Comparison of ENCODE assay signal across 21 cellular contexts in the genomic region with DNA sequence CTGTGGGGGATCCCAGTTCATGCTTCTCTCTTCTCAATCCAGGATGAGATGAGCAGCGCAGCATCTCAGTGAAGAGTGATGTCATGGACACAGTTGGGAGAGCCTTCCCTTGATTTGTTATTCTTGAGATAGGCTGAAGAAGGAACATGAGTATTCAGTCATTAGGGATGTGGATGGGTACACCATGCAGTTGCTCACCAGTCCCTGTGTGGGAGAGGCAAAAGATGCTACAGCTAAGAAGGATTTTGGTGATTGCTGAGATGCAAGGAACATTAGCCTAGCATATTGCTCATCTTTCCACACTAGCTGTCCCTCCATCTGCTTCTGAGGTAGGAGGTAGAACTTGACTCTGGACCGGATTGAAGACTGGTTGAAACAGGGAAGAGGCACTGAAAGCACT.
DNase-seq lines count a peak whose midpoint lies in the region; FAIRE-seq and TF ChIP-seq lines count a peak whose summit lies in the region.
"Had no signal": no experiment of that assay in that cellular context is flagged by ENCODE, and none has a peak within 500 bp of the region (broad histone marks: within the 10 kb centered on the region; RNA-seq: fewer than 3 reads in every experiment).

No MANE protein-coding gene starts in this region.

- no peaks in the 10 kb centered on the region for H4K20me1 ChIP-seq in neural progenitor cell (ENCODE audit: low read depth)

- intact Hi-C loops in dorsolateral prefrontal cortex (cut with DNase I) = no loop called here
- intact Hi-C loops in uterus (cut with DNase I; ENCODE audit: low total_unique reads) = no loop called here
- intact Hi-C loops in CD14-positive monocyte (cut with micrococcal nuclease) = no loop called here

- no peaks in the 10 kb centered on the region for H3K9me3 ChIP-seq in neural progenitor cell (ENCODE audit: low read depth)
- no peaks in the 10 kb centered on the region for H3K9me3 ChIP-seq in uterus
- H3K9me3 ChIP-seq: A549, BE2C had no signal

- peaks cover 35% of the 10 kb centered on the region for H3K4me1 Mint-ChIP-seq in neural progenitor cell
- H3K4me1 Mint-ChIP-seq in CD14-positive monocyte = no peaks in the 10 kb centered on the region
- H3K4me1 Mint-ChIP-seq: CD4-positive, CD25-positive, alpha-beta regulatory T cell had no signal

- H3K27me3 Mint-ChIP-seq in neural progenitor cell (ENCODE audit: insufficient read depth, low read depth) = peaks cover 9% of the 10 kb centered on the region
- peaks cover 0 to 2% (median 0%) of the 10 kb centered on the region in 3 donors for H3K27me3 Mint-ChIP-seq in CD14-positive monocyte (ENCODE audit: low read depth in 3 of 3)
- H3K27me3 Mint-ChIP-seq: CD4-positive, CD25-positive, alpha-beta regulatory T cell had no signal

- peaks cover 23% of the 10 kb centered on the region for H3F3A ChIP-seq in neural progenitor cell (ENCODE audit: low read depth)

- no peak overlapping the region for H3K4me2 ChIP-seq in neural progenitor cell
- H3K4me2 ChIP-seq: A549, KMS-11 had no signal

- TF ChIP-seq CTCF in dorsolateral prefrontal cortex (IDR thresholded peaks at IDR 0.05 in 54 of 56, conservative IDR thresholded peaks at IDR 0.05 in 2 of 56; ENCODE audit: low read depth in 1 of 56, partially characterized antibody in 56 of 56) (no peak), neural progenitor cell (IDR thresholded peaks at IDR 0.05) (no peak), uterus (IDR thresholded peaks at IDR 0.05) (no peak), CD14-positive monocyte (IDR thresholded peaks at IDR 0.05) (no peak)

- H3K27me3 ChIP-seq in dorsolateral prefrontal cortex (no peaks in the 10 kb centered on the region), neural progenitor cell (no peaks in the 10 kb centered on the region), uterus (no peaks in the 10 kb centered on the region)
- H3K27me3 ChIP-seq: BE2C, SJSA1 had no signal

- H3K4me1 ChIP-seq in neural progenitor cell (peaks cover 32% of the 10 kb centered on the region), uterus (peaks cover 0 to 8% of the 10 kb centered on the region in 2 donors)
- H3K4me1 ChIP-seq: A549, BE2C, SJSA1 had no signal

- peak overlapping the region; percentile 64 for H3K27ac Mint-ChIP-seq in neural progenitor cell
- no peak overlapping the region for H3K27ac Mint-ChIP-seq in CD14-positive monocyte
- H3K27ac Mint-ChIP-seq: CD4-positive, CD25-positive, alpha-beta regulatory T cell had no signal

- FAIRE-seq in GM19239 (lab: Jason Lieb, UNC) = no peak
- FAIRE-seq: A549, HTR-8/SVneo had no signal

- H3K4me3 Mint-ChIP-seq in neural progenitor cell (no peak overlapping the region), CD14-positive monocyte (no peak overlapping the region)
- H3K4me3 Mint-ChIP-seq: CD4-positive, CD25-positive, alpha-beta regulatory T cell had no signal

- peak overlapping the region; percentile 25 for H3K27ac ChIP-seq in angular gyrus (ENCODE audit: low read depth, low read length)
- H3K27ac ChIP-seq in dorsolateral prefrontal cortex = peak overlapping the region in 38 of 59 donors; percentile 7 to 85 (median 62)
- H3K27ac ChIP-seq in neural progenitor cell = no peak overlapping the region
- peak overlapping the region; percentile 8 to 83 for H3K27ac ChIP-seq in uterus
- H3K27ac ChIP-seq: A549, GM23248, KMS-11, SJSA1 had no signal

- H3K4me3 ChIP-seq in dorsolateral prefrontal cortex (no peak overlapping the region), neural progenitor cell (no peak overlapping the region), uterus (no peak overlapping the region)
- H3K4me3 ChIP-seq: A549, GM23248, SJSA1 had no signal

- no peak for TF ChIP-seq POLR2A in uterus (IDR thresholded peaks at IDR 0.05)

- H3K9me3 Mint-ChIP-seq in neural progenitor cell (peaks cover 28% of the 10 kb centered on the region), CD14-positive monocyte (peaks cover 8 to 35% (median 17%) of the 10 kb centered on the region in 7 donors)

- H3K36me3 ChIP-seq in neural progenitor cell = no peaks in the 10 kb centered on the region
- no peaks in the 10 kb centered on the region for H3K36me3 ChIP-seq in uterus
- H3K36me3 ChIP-seq: BE2C, SJSA1 had no signal

- no peak overlapping the region for H2AFZ ChIP-seq in neural progenitor cell (replicated peaks)
- H2AFZ ChIP-seq: GM23248 had no signal

- no peak overlapping the region for H3K9ac ChIP-seq in neural progenitor cell
- H3K9ac ChIP-seq: GM23248, KMS-11 had no signal

- H3K36me3 Mint-ChIP-seq in neural progenitor cell = peaks cover 5% of the 10 kb centered on the region
- no peaks in the 10 kb centered on the region for H3K36me3 Mint-ChIP-seq in CD14-positive monocyte
- H3K36me3 Mint-ChIP-seq: CD4-positive, CD25-positive, alpha-beta regulatory T cell had no signal

- DNase-seq in dorsolateral prefrontal cortex (peak in 3 of 10 donors; percentile 52 to 58 (median 57)), neural progenitor cell (ENCODE audit: low spot score) (no peak), uterus (no peak), GOT3 (lab: John Stamatoyannopoulos, UW) (no peak), CD14-positive monocyte (ENCODE audit: low spot score) (no peak), GM19239 (ENCODE audit: insufficient read length, low spot score) (no peak)
- DNase-seq: BE2C; CD4-positive, CD25-positive, alpha-beta regulatory T cell; DMS79; GM23248; HCEC 1CT; NCI-H1105; NCI-H1694; NCI-H2081; NCI-H2171 treated with DMSO at 0.1 percent for 48 hours; NCI-H524 treated with DMSO at 0.1 percent for 48 hours had no signal

- H3K79me2 ChIP-seq in neural progenitor cell (ENCODE audit: low read depth) = peaks cover 57% of the 10 kb centered on the region
